1 cellular context compared by ENCODE assay signal in genomic region chr16:82016268-82016667, GRCh38.
TF ChIP-seq lines count a peak whose summit lies in the region.

No MANE protein-coding gene starts in this region.

TF ChIP-seq in HepG2, 621 proteins besides CTCF, POLR2A, EP300 and RAD21 (continued from another document):
- no peak for TF ChIP-seq DMTF1 (CRISPR knock-in tag; IDR thresholded peaks at IDR 0.05)
- no peak for TF ChIP-seq REXO4 (CRISPR knock-in tag; IDR thresholded peaks at IDR 0.05; ENCODE audit: borderline replicate concordance)
- TF ChIP-seq SYNCRIP (IDR thresholded peaks at IDR 0.05; ENCODE audit: insufficient read depth, low read depth, low read length) = no peak
- TF ChIP-seq REST (IDR thresholded peaks at IDR 0.05; ENCODE audit: borderline replicate concordance in 1 of 2, low read depth in 1 of 2, low read length in 2 of 2) = no peak
- TF ChIP-seq ZBTB34 (CRISPR knock-in tag; IDR thresholded peaks at IDR 0.05) = no peak
